In the genomic region with DNA sequence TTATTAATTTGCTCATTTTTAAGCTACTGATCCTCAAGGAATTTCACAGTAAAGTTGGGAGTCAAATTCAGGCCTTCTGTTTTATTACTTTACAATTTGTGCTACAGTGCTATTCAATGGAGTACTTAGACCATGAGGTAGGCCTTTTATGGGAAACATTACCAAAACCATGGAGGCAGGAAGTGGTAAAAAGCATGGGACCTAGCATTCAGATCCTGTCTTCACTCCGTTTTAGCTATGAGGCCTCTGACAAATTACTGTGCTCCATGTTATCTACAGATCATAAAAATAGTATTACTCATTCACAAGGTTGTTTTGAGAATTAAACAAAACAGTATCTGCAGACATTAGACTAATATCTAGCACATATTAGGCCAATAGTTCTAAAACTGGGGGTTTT, we compare ENCODE assay signal across 19 cellular contexts.
DNase-seq lines count a peak whose midpoint lies in the region; ATAC-seq and TF ChIP-seq lines count a peak whose summit lies in the region.
"Had no signal": no experiment of that assay in that cellular context is flagged by ENCODE, and none has a peak within 500 bp of the region (broad histone marks: within the 10 kb centered on the region; RNA-seq: fewer than 3 reads in every experiment).

No MANE protein-coding gene starts in this region.

- H3K9ac ChIP-seq in DND-41 (ENCODE audit: low read depth, low read length), result no peak overlapping the region
- H3K9ac ChIP-seq: BLaER1 treated with 17β-estradiol and CSF1 and Interleukin-3, amounts not matched to agents 10 nM and 100 nM had no signal

- peaks cover 9% of the 10 kb centered on the region for H3K4me1 ChIP-seq in DND-41 (ENCODE audit: insufficient read depth, low read length)
- H3K4me1 ChIP-seq in PC-9 (replicated peaks; ENCODE audit: insufficient read depth), result no peaks in the 10 kb centered on the region
- H3K4me1 ChIP-seq: BLaER1 treated with 17β-estradiol and CSF1 and Interleukin-3, amounts not matched to agents 10 nM and 100 nM; Peyer's patch had no signal

- ATAC-seq in DND-41 (ENCODE audit: insufficient read depth, low read depth), result peak; percentile 79
- no peak for ATAC-seq in GM19455 (IDR thresholded peaks at IDR 0.05; ENCODE audit: unreplicated experiment)

- H3K9me2 ChIP-seq in PC-9 (ENCODE audit: insufficient read depth), result no peaks in the 10 kb centered on the region

- H3K4me2 ChIP-seq in DND-41 (ENCODE audit: insufficient read depth, low read length) (no peak overlapping the region), PC-9 (no peak overlapping the region)
- H3K4me2 ChIP-seq: BLaER1 treated with 17β-estradiol and CSF1 and Interleukin-3, amounts not matched to agents 10 nM and 100 nM had no signal

- H3K36me3 ChIP-seq in DND-41 (ENCODE audit: insufficient read depth, low read length), result no peaks in the 10 kb centered on the region
- H3K36me3 ChIP-seq in PC-9 (ENCODE audit: low read depth), result no peaks in the 10 kb centered on the region
- H3K36me3 ChIP-seq: BLaER1 treated with 17β-estradiol and CSF1 and Interleukin-3, amounts not matched to agents 10 nM and 100 nM; Peyer's patch had no signal

- H3K27ac ChIP-seq in DND-41 (ENCODE audit: low read length), result peak overlapping the region; percentile 22; the same call in 1 of the 2 replicates
- no peak overlapping the region for H3K27ac ChIP-seq in PC-9
- H3K27ac ChIP-seq: BLaER1 treated with 17β-estradiol and CSF1 and Interleukin-3, amounts not matched to agents 10 nM and 100 nM; Peyer's patch had no signal

- H2AFZ ChIP-seq in DND-41 (ENCODE audit: low read depth, low read length) (peak overlapping the region; percentile 2; the same call in 1 of the 2 replicates), PC-9 (0 out of 2 replicates have a peak overlapping the region, but pooled peaks have one; percentile 9)

- H3K27me3 ChIP-seq in DND-41 (ENCODE audit: insufficient read depth, low read length, poor library complexity) (no peaks in the 10 kb centered on the region), PC-9 (ENCODE audit: insufficient read depth, low read depth) (no peaks in the 10 kb centered on the region)
- H3K27me3 ChIP-seq: BLaER1 treated with 17β-estradiol and CSF1 and Interleukin-3, amounts not matched to agents 10 nM and 100 nM; Peyer's patch had no signal

- BruUV-seq in PC-9 (replicated peaks; lab: Mats Ljungman, UMichigan), result no TSS peak

- TF ChIP-seq CTCF in DND-41 (IDR thresholded peaks at IDR 0.05; ENCODE audit: borderline replicate concordance, extremely low read depth, low read length, poor library complexity, severe bottlenecking), result no peak
- TF ChIP-seq CTCF in PC-9 (conservative IDR thresholded peaks at IDR 0.05), result no peak
- no peak for TF ChIP-seq CTCF in fibroblast of mammary gland (conservative IDR thresholded peaks at IDR 0.05; ENCODE audit: control insufficient read depth, insufficient read depth, low read depth, low read length)
- no peak for TF ChIP-seq CTCF in retinal pigment epithelial cell (conservative IDR thresholded peaks at IDR 0.05; ENCODE audit: low read depth, low read length)

- intact Hi-C loops in PC-9 (cut with micrococcal nuclease; ENCODE audit: unreplicated experiment), result loop anchor here (5.0 to 10.0 kb wide), 2 partner anchors 518 to 676 kb away; no protein-coding TSS in a partner anchor

- H3K4me3 ChIP-seq in DND-41 (ENCODE audit: low read depth in 1 of 2, low read length in 2 of 2) (no peak overlapping the region), PC-9 (no peak overlapping the region), fibroblast of mammary gland (ENCODE audit: control insufficient read depth, low read depth, low read length) (no peak overlapping the region), retinal pigment epithelial cell (ENCODE audit: low read length) (no peak overlapping the region)
- H3K4me3 ChIP-seq: BLaER1 treated with 17β-estradiol and CSF1 and Interleukin-3, amounts not matched to agents 10 nM and 100 nM; Peyer's patch had no signal

- H3K9me3 ChIP-seq in DND-41 (ENCODE audit: insufficient read depth, low read length, severe bottlenecking) (no peaks in the 10 kb centered on the region), PC-9 (ENCODE audit: insufficient read depth, low read depth) (no peaks in the 10 kb centered on the region)
- H3K9me3 ChIP-seq: BLaER1 treated with 17β-estradiol and CSF1 and Interleukin-3, amounts not matched to agents 10 nM and 100 nM; Peyer's patch had no signal

- peak; percentile 10 for DNase-seq in DND-41
- DNase-seq in PC-9, result no peak
- peak; percentile 2 for DNase-seq in fibroblast of mammary gland (ENCODE audit: low read depth)
- peak; percentile 5 for DNase-seq in retinal pigment epithelial cell (ENCODE audit: low read depth)
- no peak for DNase-seq in SHP77 treated with DMSO at 0.1 percent for 48 hours (lab: John Stamatoyannopoulos, UW)
- DNase-seq in activated effector memory CD4-positive, alpha-beta T cell treated with Interleukin-2 at 50 U/mL for 16 hours, result no peak
- no peak for DNase-seq in NCI-H2081 (lab: John Stamatoyannopoulos, UW)
- DNase-seq: CD8-positive, alpha-beta memory T cell; DMS79 treated with DMSO at 0.1 percent for 48 hours; H9; Kasumi-1; NCI-H1930; NCI-H2171; NCI-H510A; NCI-H774; Peyer's patch; SHP77 had no signal

- CTCF ChIA-PET in PC-9 (lab: Charles Lee), result no interaction called here

- H3K79me2 ChIP-seq in DND-41 (ENCODE audit: insufficient read depth, low read length), result no peaks in the 10 kb centered on the region
- H3K79me2 ChIP-seq in PC-9 (ENCODE audit: low read depth), result no peaks in the 10 kb centered on the region

- POLR2A ChIA-PET in PC-9 (lab: Charles Lee; ENCODE audit: unreplicated experiment), result interaction anchor here (0.7 kb wide), 1 partner anchor 572 kb away, joined by 4 read pairs; no protein-coding TSS in a partner anchor

- H4K20me1 ChIP-seq in DND-41 (ENCODE audit: insufficient read depth, low read length), result no peaks in the 10 kb centered on the region
- H4K20me1 ChIP-seq in PC-9 (ENCODE audit: insufficient read depth), result no peaks in the 10 kb centered on the region
- H4K20me1 ChIP-seq: BLaER1 treated with 17β-estradiol and CSF1 and Interleukin-3, amounts not matched to agents 10 nM and 100 nM had no signal

- no peaks in the 10 kb centered on the region for H3F3A ChIP-seq in PC-9 (ENCODE audit: insufficient read depth, low read depth)

Comparison
In these comparisons a context has a peak if more than half of its experiments do, and no peak if none do; other contexts are left out.
1. DNase-seq: peak in DND-41 (single experiment), fibroblast of mammary gland (single experiment) and retinal pigment epithelial cell (single experiment); none in PC-9 (0 of 2), SHP77 treated with DMSO at 0.1 percent for 48 hours (single experiment), activated effector memory CD4-positive, alpha-beta T cell treated with Interleukin-2 at 50 U/mL for 16 hours (single experiment) and NCI-H2081 (0 of 2).